In the genomic region with DNA sequence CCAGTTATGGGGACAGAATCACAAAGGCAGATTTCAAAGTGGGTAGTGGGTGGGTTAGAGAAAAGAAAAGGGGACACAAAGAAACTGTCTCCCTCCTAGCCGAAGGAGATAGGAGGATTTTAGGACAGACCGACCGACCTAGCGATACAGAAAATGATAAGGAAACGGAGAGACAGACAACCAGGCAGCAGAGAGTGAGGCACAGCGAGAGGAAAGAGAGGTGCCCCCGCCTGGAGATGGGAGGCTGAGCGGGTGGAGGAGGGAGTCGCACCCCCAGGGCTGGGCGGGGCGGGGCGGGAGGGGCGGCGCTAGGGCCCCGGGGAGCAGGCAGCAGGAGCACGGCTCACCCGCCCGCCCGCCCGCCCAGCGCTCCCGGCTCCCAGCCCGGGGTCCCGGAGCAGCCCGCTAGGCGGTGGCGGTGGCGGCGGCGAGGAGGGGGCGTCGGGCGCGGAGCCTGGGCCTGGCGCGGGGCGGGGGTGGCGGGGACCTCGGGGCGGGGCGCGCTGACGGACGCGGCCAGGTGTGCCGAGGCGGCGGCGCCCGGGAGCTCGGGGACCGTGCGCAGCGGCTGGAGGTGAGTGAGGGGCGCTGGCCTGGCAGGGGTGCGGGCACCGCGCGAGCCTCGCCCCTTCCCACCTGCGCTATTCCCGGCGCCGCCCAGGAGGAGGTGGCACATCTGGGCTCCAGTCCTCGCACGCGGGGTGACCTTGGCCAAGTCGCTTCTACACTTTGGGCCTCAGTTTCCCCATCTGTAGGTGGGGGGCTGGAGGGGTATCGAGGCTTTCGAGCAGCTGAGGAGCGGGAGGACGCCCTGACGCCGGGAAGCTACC, we compare ENCODE assay signal across 8 cellular contexts. TPM values are rescaled to one million over a fixed set of nuclear protein-coding genes. Genes with fewer than 3 reads are reported as not detected.
DNase-seq lines count a peak whose midpoint lies in the region; TF ChIP-seq lines count a peak whose summit lies in the region.

No MANE protein-coding gene starts in this region.

- H3K27ac Mint-ChIP-seq in Caco-2 (ENCODE audit: unreplicated experiment): peak overlapping the region; percentile 71

- TF ChIP-seq EP300 in SK-N-SH (IDR thresholded peaks at IDR 0.05; ENCODE audit: borderline replicate concordance in 1 of 2, low read depth in 1 of 2, low read length in 1 of 2): no peak

- BruUV-seq in Caco-2 (replicated peaks; lab: Mats Ljungman, UMichigan) (no TSS peak), mammary epithelial cell (replicated peaks; lab: Mats Ljungman, UMichigan) (no TSS peak)

- no peak for TF ChIP-seq RAD21 in SK-N-SH (IDR thresholded peaks at IDR 0.05; ENCODE audit: low read length)

- in situ Hi-C loops in GM23248 (cut with MboI): no loop called here
- in situ Hi-C loops in mammary epithelial cell (cut with MboI; ENCODE audit: low sequenced_read_pairs in 2 of 2): no loop called here

- H3K4me3 Mint-ChIP-seq in Caco-2 (ENCODE audit: unreplicated experiment): peak overlapping the region; percentile 85

- H3F3A ChIP-seq in GM23248 (ENCODE audit: insufficient read depth) (peaks cover 39% of the 10 kb centered on the region), SK-N-SH (replicated peaks; ENCODE audit: insufficient read depth) (no peaks in the 10 kb centered on the region)

- peaks cover 18% of the 10 kb centered on the region for H3K4me1 ChIP-seq in Caco-2
- peaks cover 40% of the 10 kb centered on the region for H3K4me1 ChIP-seq in GM23248 (ENCODE audit: insufficient read depth)
- H3K4me1 ChIP-seq in SK-N-SH (ENCODE audit: control insufficient read depth in 1 of 2, insufficient read depth in 2 of 2, low read depth in 1 of 2, low read length in 1 of 2): peaks cover 9 to 57% of the 10 kb centered on the region in 2 experiments; a peak in 2 of 4 replicates
- peaks cover 7% of the 10 kb centered on the region for H3K4me1 ChIP-seq in mammary epithelial cell (ENCODE audit: insufficient read depth, low read length)

- no peaks in the 10 kb centered on the region for H3K27me3 ChIP-seq in Caco-2 (replicated peaks; ENCODE audit: control insufficient read depth, insufficient read depth, low read length)
- no peaks in the 10 kb centered on the region for H3K27me3 ChIP-seq in GM23248 (replicated peaks; ENCODE audit: insufficient read depth)
- no peaks in the 10 kb centered on the region for H3K27me3 ChIP-seq in SK-N-SH (ENCODE audit: insufficient read depth)
- H3K27me3 ChIP-seq in mammary epithelial cell (ENCODE audit: insufficient read depth, low read length): no peaks in the 10 kb centered on the region
- peaks cover 2% of the 10 kb centered on the region for H3K27me3 ChIP-seq in layer of hippocampus (ENCODE audit: control insufficient read depth, insufficient read depth, low read length)

- H3K4me2 ChIP-seq in GM23248 (ENCODE audit: unreplicated experiment) (peak overlapping the region; percentile 91), SK-N-SH (peak overlapping the region; percentile 63), mammary epithelial cell (ENCODE audit: insufficient read depth, low read depth, low read length) (peak overlapping the region; percentile 96)

- H3K4me3 ChIP-seq in Caco-2 (ENCODE audit: low read depth, low read length) (peak overlapping the region; percentile 90), GM23248 (peak overlapping the region; percentile 77), SK-N-SH (ENCODE audit: low read depth in 2 of 2, low read length in 1 of 2) (peak overlapping the region in 1 of 2 experiments; percentile 42; a peak in 2 of 4 replicates), mammary epithelial cell (replicated peaks in 1 of 3; ENCODE audit: insufficient read depth in 1 of 3, low read depth in 2 of 3, low read length in 3 of 3) (peak overlapping the region; percentile 43 to 66 (median 61))

- H3K36me3 ChIP-seq in Caco-2 (ENCODE audit: control insufficient read depth, insufficient read depth, low read length): no peaks in the 10 kb centered on the region
- no peaks in the 10 kb centered on the region for H3K36me3 ChIP-seq in GM23248 (ENCODE audit: low read depth)
- H3K36me3 ChIP-seq in SK-N-SH (replicated peaks in 1 of 2; ENCODE audit: control insufficient read depth in 1 of 2, insufficient read depth in 2 of 2, low read length in 1 of 2): peaks cover 0 to 11% of the 10 kb centered on the region in 2 experiments
- H3K36me3 ChIP-seq in mammary epithelial cell (ENCODE audit: insufficient read depth, low read length): no peaks in the 10 kb centered on the region

- WGBS in GM23248 (ENCODE audit: low coverage in 1 of 2, low lambda C conversion rate in 2 of 2, missing lambda C conversion rate in 2 of 2), 2 experiments: 12 to 19% methylated on average over 25 to 39 of the region's 74 CpGs
- WGBS in SK-N-SH (ENCODE audit: low lambda C conversion rate): 43% methylated on average over 14 of the region's 74 CpGs
- WGBS in mammary epithelial cell (ENCODE audit: low coverage, missing lambda C conversion rate): 34% methylated on average over 13 of the region's 74 CpGs

- dilution Hi-C loops in mammary epithelial cell (cut with HindIII; ENCODE audit: low sequenced_read_pairs): no loop called here

- peak overlapping the region; percentile 73 for H2AFZ ChIP-seq in GM23248
- H2AFZ ChIP-seq in SK-N-SH (ENCODE audit: low read depth): no peak overlapping the region
- H2AFZ ChIP-seq in mammary epithelial cell (ENCODE audit: low read depth, low read length): peak overlapping the region; percentile 76

- no peaks in the 10 kb centered on the region for H3K9me3 ChIP-seq in Caco-2
- H3K9me3 ChIP-seq in GM23248 (ENCODE audit: low read depth): no peaks in the 10 kb centered on the region
- H3K9me3 ChIP-seq in SK-N-SH: no peaks in the 10 kb centered on the region
- H3K9me3 ChIP-seq in mammary epithelial cell (replicated peaks; ENCODE audit: insufficient read depth, low read length): no peaks in the 10 kb centered on the region

- H3K79me2 ChIP-seq in GM23248 (ENCODE audit: insufficient read depth): peaks cover 17% of the 10 kb centered on the region
- no peaks in the 10 kb centered on the region for H3K79me2 ChIP-seq in SK-N-SH (ENCODE audit: insufficient read depth)
- no peaks in the 10 kb centered on the region for H3K79me2 ChIP-seq in mammary epithelial cell (ENCODE audit: insufficient read depth, low read length)

- POLR2A ChIA-PET in Caco-2 (lab: Charles Lee): no interaction called here
- POLR2A ChIA-PET in SK-N-SH (lab: Yijun Ruan, JAX): interaction anchor here (1.0 kb wide), 1 partner anchor 23 kb away, joined by 4 read pairs; no protein-coding TSS in a partner anchor

- H3K9ac ChIP-seq in GM23248: peak overlapping the region; percentile 81
- H3K9ac ChIP-seq in SK-N-SH: no peak overlapping the region
- H3K9ac ChIP-seq in mammary epithelial cell (ENCODE audit: insufficient read depth, low read length): no peak overlapping the region

- intact Hi-C loops in Caco-2 (cut with micrococcal nuclease; ENCODE audit: unreplicated experiment) (no loop called here), mammary epithelial cell (cut with micrococcal nuclease) (no loop called here), posterior vena cava (cut with DNase I) (no loop called here)

- DNase-seq in Caco-2: peak in 1 of 2 experiments; percentile 66
- peak; percentile 63 for DNase-seq in GM23248
- DNase-seq in SK-N-SH: peak; percentile 91
- DNase-seq in mammary epithelial cell: no peak
- DNase-seq in stimulated activated CD4-positive, alpha-beta T cell treated with anti-CD3 and anti-CD28 coated beads, Interleukin-4, amount 100 ng/mL, for 48 hours (ENCODE audit: low read depth in 2 of 2): peak; percentile 7 to 9
- no peak for DNase-seq in posterior vena cava (ENCODE audit: low spot score)
- no peak for DNase-seq in NCI-H1694 (lab: John Stamatoyannopoulos, UW)

- TF ChIP-seq CTCF in Caco-2 (IDR thresholded peaks at IDR 0.05; ENCODE audit: insufficient read depth in 1 of 2, low read depth in 1 of 2, low read length in 1 of 2, severe bottlenecking in 1 of 2, unreplicated experiment in 1 of 2): peak in 1 of 2 experiments; percentile 3
- TF ChIP-seq CTCF in SK-N-SH (IDR thresholded peaks at IDR 0.05): no peak
- TF ChIP-seq CTCF in mammary epithelial cell (conservative IDR thresholded peaks at IDR 0.05 in 1 of 2, IDR thresholded peaks at IDR 0.05 in 1 of 2; ENCODE audit: extremely low read depth in 1 of 2, insufficient read depth in 1 of 2, low read depth in 1 of 2, low read length in 2 of 2): no peak

- no peaks in the 10 kb centered on the region for H3K9me2 ChIP-seq in GM23248 (ENCODE audit: insufficient read depth)
- H3K9me2 ChIP-seq in SK-N-SH: no peaks in the 10 kb centered on the region

- no peaks in the 10 kb centered on the region for H3K9me3 Mint-ChIP-seq in Caco-2 (ENCODE audit: unreplicated experiment)

- H4K20me1 ChIP-seq in GM23248 (ENCODE audit: insufficient read depth) (no peaks in the 10 kb centered on the region), SK-N-SH (ENCODE audit: insufficient read depth) (no peaks in the 10 kb centered on the region), mammary epithelial cell (ENCODE audit: insufficient read depth, low read length) (no peaks in the 10 kb centered on the region)

- no peaks in the 10 kb centered on the region for H3K36me3 Mint-ChIP-seq in Caco-2 (ENCODE audit: insufficient read depth, unreplicated experiment)

- H3K4me1 Mint-ChIP-seq in Caco-2 (ENCODE audit: low read depth, unreplicated experiment): peaks cover 16% of the 10 kb centered on the region

- H3K27ac ChIP-seq in GM23248 (no peak overlapping the region), SK-N-SH (ENCODE audit: low read depth in 2 of 2, low read length in 1 of 2) (peak overlapping the region in 1 of 2 experiments; percentile 20; a peak in 1 of 4 replicates), mammary epithelial cell (ENCODE audit: insufficient read depth, low read depth, low read length) (no peak overlapping the region), layer of hippocampus (ENCODE audit: low read depth, low read length) (peak overlapping the region; percentile 83)

- CTCF ChIA-PET in Caco-2 (lab: Charles Lee): no interaction called here
- CTCF ChIA-PET in SK-N-SH (lab: Yijun Ruan, JAX): interaction anchor here (0.5 to 2.1 kb wide), 3 partner anchors 16 to 214 kb away, joined by 3 to 5 read pairs (median 3); a partner anchor contains a TSS
- CTCF ChIA-PET in mammary epithelial cell (lab: Charles Lee; ENCODE audit: low non-redundant PET): no interaction called here

- H3K27me3 Mint-ChIP-seq in Caco-2 (ENCODE audit: insufficient read depth, unreplicated experiment): no peaks in the 10 kb centered on the region

RNA-seq across cellular contexts. Expression of a gene that starts 15.9 kb away (rescaled TPM):
- 22.4 and 25.1 TPM in 2 replicates for total RNA-seq in Caco-2 (2022)
- 6.1 and 7.7 TPM in 2 replicates for total RNA-seq in GM23248 (2014; rRNA removed; shearing (Covaris generic))
- 5.6 and 6.3 TPM in 2 replicates for polyA plus RNA-seq in GM23248 (2016; fragmentation: Nextera tagmentation; extraction: Ambion mirVana)
- 3.0 and 5.1 TPM in 2 replicates for polyA plus RNA-seq in SK-N-SH (2012; rRNA removed)
- polyA plus RNA-seq in SK-N-SH (2012; cell fraction: cytosol; rRNA removed): 3.3 and 4.5 TPM in 2 replicates
- polyA plus RNA-seq in SK-N-SH (2012; cell fraction: nucleus; rRNA removed): 9.8 and 14.0 TPM in 2 replicates
- total RNA-seq in mammary epithelial cell: 1 to 10 TPM; 1.3 to 5.3 TPM
- 2.6 TPM for polyA plus RNA-seq in mammary epithelial cell
- polyA minus RNA-seq in mammary epithelial cell: 23.9 TPM
- 100 to 1,000 TPM; 183 to 218 TPM for total RNA-seq in posterior vena cava

RNA-seq across cellular contexts. Expression of a gene that starts 36.5 kb away (rescaled TPM):
- not detected in 2 replicates for total RNA-seq in Caco-2 (2022)
- 0.13 and 0.32 TPM in 2 replicates for total RNA-seq in GM23248 (2014; rRNA removed; shearing (Covaris generic))
- 0.18 and 0.71 TPM in 2 replicates for polyA plus RNA-seq in GM23248 (2016; fragmentation: Nextera tagmentation; extraction: Ambion mirVana)
- polyA plus RNA-seq in SK-N-SH (2012; rRNA removed): 0.26 and 0.41 TPM in 2 replicates
- polyA plus RNA-seq in SK-N-SH (2012; cell fraction: cytosol; rRNA removed): 0.31 and 0.35 TPM in 2 replicates
- polyA plus RNA-seq in SK-N-SH (2012; cell fraction: nucleus; rRNA removed): 0.48 and 0.67 TPM in 2 replicates
- not detected for total RNA-seq in mammary epithelial cell
- polyA plus RNA-seq in mammary epithelial cell: not detected
- polyA minus RNA-seq in mammary epithelial cell: not detected
- 1 to 10 TPM in 1 of 2 donors, under 1 TPM in 1; 0.57 to 1.3 TPM for total RNA-seq in posterior vena cava

Comparison
In these comparisons a context has a peak if more than half of its experiments do, and no peak if none do; other contexts are left out.
1. DNase-seq: peak in GM23248 (single experiment), SK-N-SH (single experiment) and stimulated activated CD4-positive, alpha-beta T cell treated with anti-CD3 and anti-CD28 coated beads, Interleukin-4, amount 100 ng/mL, for 48 hours (2 of 2); none in mammary epithelial cell (single experiment), posterior vena cava (single experiment) and NCI-H1694 (single experiment).
2. Peak in every context shown above with its lines, with median percentiles within 50 percentile points of each other: H3K4me2 ChIP-seq.